9 cellular contexts compared by ENCODE assay signal in genomic region chr2:73260338-73260984, GRCh38. TPM values are rescaled to one million over a fixed set of nuclear protein-coding genes. Genes with fewer than 3 reads are reported as not detected.
DNase-seq lines count a peak whose midpoint lies in the region; ATAC-seq and TF ChIP-seq lines count a peak whose summit lies in the region.
"Had no signal": no experiment of that assay in that cellular context is flagged by ENCODE, and none has a peak within 500 bp of the region (broad histone marks: within the 10 kb centered on the region; RNA-seq: fewer than 3 reads in every experiment).

No MANE protein-coding gene starts in this region.

- H3K36me3 ChIP-seq in breast epithelium (no peaks in the 10 kb centered on the region), smooth muscle cell (ENCODE audit: low read depth) (no peaks in the 10 kb centered on the region)

- peak; percentile 64 for DNase-seq in MCF 10A (ENCODE audit: unreplicated experiment)
- no peak for DNase-seq in breast epithelium (ENCODE audit: low spot score in 2 of 2)
- peak; percentile 41 for DNase-seq in SKM-1 treated with dmso at 0.1 percent for 144 hours (lab: John Stamatoyannopoulos, UW; ENCODE audit: unreplicated experiment)
- peak; percentile 80 for DNase-seq in glutamatergic neuron
- no peak for DNase-seq in smooth muscle cell (lab: John Stamatoyannopoulos, UW; ENCODE audit: unreplicated experiment)
- no peak for DNase-seq in NCI-H1694 treated with DMSO at 0.1 percent for 48 hours (lab: John Stamatoyannopoulos, UW)
- DNase-seq in activated CD4-positive, CD25-positive, alpha-beta regulatory T cell treated with anti-CD3 and anti-CD28 coated beads, Interleukin-2, amount 50 U/mL, for 72 hours, result no peak

- ATAC-seq in GM21529 (IDR thresholded peaks at IDR 0.05; ENCODE audit: unreplicated experiment), result no peak

- H3K79me2 ChIP-seq in smooth muscle cell (ENCODE audit: low read depth), result no peaks in the 10 kb centered on the region

- H3K27ac ChIP-seq in breast epithelium (no peak overlapping the region), smooth muscle cell (ENCODE audit: low read depth) (no peak overlapping the region)

- no peak overlapping the region for H2AFZ ChIP-seq in smooth muscle cell (ENCODE audit: low read depth)

- H3K4me3 Mint-ChIP-seq in MCF 10A (ENCODE audit: unreplicated experiment) (no peak overlapping the region), glutamatergic neuron (ENCODE audit: unreplicated experiment) (no peak overlapping the region)
- H3K4me3 Mint-ChIP-seq: activated T-cell treated with anti-CD3 and anti-CD28 coated beads, Interleukin-2, amount 50 U/mL, for 72 hours had no signal

- H3K27me3 ChIP-seq in breast epithelium, result no peaks in the 10 kb centered on the region
- no peaks in the 10 kb centered on the region for H3K27me3 ChIP-seq in smooth muscle cell (ENCODE audit: low read depth)

- no peak for TF ChIP-seq POLR2A in breast epithelium (IDR thresholded peaks at IDR 0.05)

- no peak overlapping the region for H3K4me3 ChIP-seq in breast epithelium
- H3K4me3 ChIP-seq in smooth muscle cell, result no peak overlapping the region

- no peaks in the 10 kb centered on the region for H3K9me3 Mint-ChIP-seq in MCF 10A (ENCODE audit: unreplicated experiment)
- H3K9me3 Mint-ChIP-seq in glutamatergic neuron (ENCODE audit: unreplicated experiment), result no peaks in the 10 kb centered on the region
- H3K9me3 Mint-ChIP-seq: activated T-cell treated with anti-CD3 and anti-CD28 coated beads, Interleukin-2, amount 50 U/mL, for 72 hours had no signal

- H3K9me3 ChIP-seq in breast epithelium (no peaks in the 10 kb centered on the region), smooth muscle cell (replicated peaks; ENCODE audit: low read depth) (no peaks in the 10 kb centered on the region)

- CTCF ChIA-PET in MCF 10A (lab: Yijun Ruan, JAX), result interaction anchor here (0.9 to 2.1 kb wide), 11 partner anchors 10 to 269 kb away, joined by 3 to 5 read pairs (median 3); no protein-coding TSS in a partner anchor

- 38% methylated on average over 17 of the region's 17 CpGs for WGBS in smooth muscle cell (ENCODE audit: low lambda C conversion rate)

- peak; percentile 68 for TF ChIP-seq CTCF in MCF 10A (IDR thresholded peaks at IDR 0.05; ENCODE audit: unreplicated experiment)
- TF ChIP-seq CTCF in breast epithelium (IDR thresholded peaks at IDR 0.05), result peak in 1 of 3 donors; percentile 22
- no peak for TF ChIP-seq CTCF in glutamatergic neuron (IDR thresholded peaks at IDR 0.05; ENCODE audit: partially characterized antibody, unreplicated experiment)
- peak; percentile 34 for TF ChIP-seq CTCF in smooth muscle cell (IDR thresholded peaks at IDR 0.05; ENCODE audit: borderline replicate concordance, insufficient read depth, poor library complexity, severe bottlenecking)

- POLR2A ChIA-PET in MCF 10A (lab: Yijun Ruan, JAX), result no interaction called here

- intact Hi-C loops in MCF 10A (cut with micrococcal nuclease), result loop anchor here (1.0 kb wide), 2 partner anchors 48 to 83 kb away; no protein-coding TSS in a partner anchor
- intact Hi-C loops in breast epithelium (cut with DNase I; ENCODE audit: low total_unique reads), result no loop called here

- no peak overlapping the region for H3K9ac ChIP-seq in smooth muscle cell (ENCODE audit: low read depth)

- H3K27me3 Mint-ChIP-seq in MCF 10A (ENCODE audit: insufficient read depth, unreplicated experiment), result no peaks in the 10 kb centered on the region
- peaks cover 6% of the 10 kb centered on the region for H3K27me3 Mint-ChIP-seq in glutamatergic neuron (ENCODE audit: unreplicated experiment)

- no TSS peak for BruUV-seq in MCF 10A (replicated peaks; lab: Mats Ljungman, UMichigan)

- H3K27ac Mint-ChIP-seq in MCF 10A (ENCODE audit: low read depth, unreplicated experiment) (no peak overlapping the region), glutamatergic neuron (ENCODE audit: unreplicated experiment) (no peak overlapping the region)
- H3K27ac Mint-ChIP-seq: activated T-cell treated with anti-CD3 and anti-CD28 coated beads, Interleukin-2, amount 50 U/mL, for 72 hours had no signal

- H3F3A ChIP-seq in smooth muscle cell (ENCODE audit: low read depth), result no peaks in the 10 kb centered on the region

- H3K4me1 Mint-ChIP-seq in MCF 10A (ENCODE audit: insufficient read depth, unreplicated experiment) (no peaks in the 10 kb centered on the region), glutamatergic neuron (ENCODE audit: low read depth, unreplicated experiment) (peaks cover 3% of the 10 kb centered on the region)

- no peak overlapping the region for H3K4me2 ChIP-seq in smooth muscle cell

- no peaks in the 10 kb centered on the region for H3K4me1 ChIP-seq in breast epithelium
- no peaks in the 10 kb centered on the region for H3K4me1 ChIP-seq in smooth muscle cell (ENCODE audit: low read depth)

- H3K36me3 Mint-ChIP-seq in MCF 10A (ENCODE audit: insufficient read depth, unreplicated experiment) (no peaks in the 10 kb centered on the region), glutamatergic neuron (ENCODE audit: unreplicated experiment) (no peaks in the 10 kb centered on the region)

- H4K20me1 ChIP-seq in smooth muscle cell (ENCODE audit: low read depth), result no peaks in the 10 kb centered on the region

RNA-seq across cellular contexts. Expression of gene FBXO41, which starts 23.8 kb away (rescaled TPM):
- total RNA-seq in MCF 10A (2022) (3.7 and 4.4 TPM in 2 replicates), breast epithelium (1 to 10 TPM; 1.6 to 4.0 (median 3.9) TPM), glutamatergic neuron (ENCODE audit: unreplicated experiment) (14.0 TPM), smooth muscle cell (1.2 and 2.4 TPM in 2 replicates)
- polyA plus RNA-seq in smooth muscle cell, result 1.00 and 3.0 TPM in 2 replicates

RNA-seq across cellular contexts. Expression of gene CCT7, which starts 26.4 kb away (rescaled TPM):
- total RNA-seq in MCF 10A (2022), result 468 and 495 TPM in 2 replicates
- 100 to 1,000 TPM; 180 to 223 (median 187) TPM for total RNA-seq in breast epithelium
- 269 TPM for total RNA-seq in glutamatergic neuron (ENCODE audit: unreplicated experiment)
- total RNA-seq in smooth muscle cell, result 164 and 197 TPM in 2 replicates
- polyA plus RNA-seq in smooth muscle cell, result 212 and 225 TPM in 2 replicates

RNA-seq across cellular contexts. Expression of gene PRADC1, which starts 27.4 kb away (rescaled TPM):
- total RNA-seq in MCF 10A (2022), result 9.5 and 13.5 TPM in 2 replicates
- total RNA-seq in breast epithelium, result 10 to 100 TPM; 21.6 to 49.6 (median 25.6) TPM
- 26.8 TPM for total RNA-seq in glutamatergic neuron (ENCODE audit: unreplicated experiment)
- total RNA-seq in smooth muscle cell, result 24.0 and 28.3 TPM in 2 replicates
- 47.6 and 51.4 TPM in 2 replicates for polyA plus RNA-seq in smooth muscle cell

RNA-seq across cellular contexts. Expression of gene EGR4, which starts 32.9 kb away (rescaled TPM):
- 0.22 and 0.37 TPM in 2 replicates for total RNA-seq in MCF 10A (2022)
- not detected for total RNA-seq in breast epithelium
- total RNA-seq in glutamatergic neuron (ENCODE audit: unreplicated experiment), result not detected
- 0.99 and 2.3 TPM in 2 replicates for total RNA-seq in smooth muscle cell
- polyA plus RNA-seq in smooth muscle cell, result 7.2 and 9.2 TPM in 2 replicates

RNA-seq across cellular contexts. Expression of gene SMYD5, which starts 46.4 kb away (rescaled TPM):
- 26.5 and 34.4 TPM in 2 replicates for total RNA-seq in MCF 10A (2022)
- total RNA-seq in breast epithelium, result 10 to 100 TPM; 14.1 to 21.6 (median 18.3) TPM
- 17.0 TPM for total RNA-seq in glutamatergic neuron (ENCODE audit: unreplicated experiment)
- total RNA-seq in smooth muscle cell, result 10.8 and 17.3 TPM in 2 replicates
- 13.9 and 16.5 TPM in 2 replicates for polyA plus RNA-seq in smooth muscle cell

Comparison
In these comparisons a context has a peak if more than half of its experiments do, and no peak if none do; other contexts are left out.
1. DNase-seq: peak in MCF 10A (single experiment), SKM-1 treated with dmso at 0.1 percent for 144 hours (single experiment) and glutamatergic neuron (single experiment); none in breast epithelium (0 of 2), smooth muscle cell (single experiment), NCI-H1694 treated with DMSO at 0.1 percent for 48 hours (single experiment) and activated CD4-positive, CD25-positive, alpha-beta regulatory T cell treated with anti-CD3 and anti-CD28 coated beads, Interleukin-2, amount 50 U/mL, for 72 hours (single experiment).